In the genomic region with DNA sequence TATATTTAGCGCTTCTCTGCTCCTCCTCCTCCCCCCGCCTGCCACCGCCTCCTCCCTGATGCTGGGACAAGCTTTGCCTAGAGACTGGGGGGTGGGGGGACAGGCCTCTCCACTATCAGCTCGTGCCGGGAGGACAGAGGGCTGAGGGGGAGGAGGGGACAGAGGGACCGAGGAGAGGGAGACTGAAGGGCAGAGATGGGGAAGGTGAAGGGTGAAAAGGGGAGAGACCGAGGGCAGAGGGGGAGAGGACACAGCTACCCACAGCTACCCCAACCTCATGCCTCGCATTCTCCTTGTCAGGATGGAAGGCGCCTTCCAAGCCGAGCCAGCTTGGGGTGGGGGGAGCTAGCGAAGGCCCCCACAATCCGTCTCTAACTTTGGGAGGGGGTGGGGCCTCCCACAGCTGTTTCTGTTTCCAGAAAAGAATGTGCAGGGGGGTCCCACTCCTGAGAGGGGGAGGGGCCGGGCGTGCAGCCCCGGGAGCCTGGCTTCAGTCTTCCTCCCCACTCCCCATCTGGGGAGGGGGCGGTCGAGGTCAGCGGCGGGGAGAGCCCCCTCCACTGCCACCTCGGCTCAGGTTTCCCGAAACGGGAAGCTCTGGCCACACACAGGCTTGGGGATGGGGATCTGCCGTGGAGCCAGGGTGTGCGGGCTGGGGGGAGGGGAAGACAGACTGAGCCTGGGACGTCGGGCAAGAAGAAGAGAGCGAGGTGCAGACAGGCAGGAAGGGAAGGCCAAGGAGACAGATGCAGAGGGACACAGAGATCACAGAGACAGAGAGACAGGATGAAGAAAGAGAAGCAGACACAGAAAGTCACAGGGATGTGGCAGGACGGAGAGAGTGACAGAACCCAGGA, we compare ENCODE assay signal across 9 cellular contexts. TPM values are rescaled to one million over a fixed set of nuclear protein-coding genes. Genes with fewer than 3 reads are reported as not detected.
DNase-seq lines count a peak whose midpoint lies in the region; FAIRE-seq and TF ChIP-seq lines count a peak whose summit lies in the region.
"Had no signal": no experiment of that assay in that cellular context is flagged by ENCODE, and none has a peak within 500 bp of the region (broad histone marks: within the 10 kb centered on the region; RNA-seq: fewer than 3 reads in every experiment).

No MANE protein-coding gene starts in this region.

- peak overlapping the region in 6 of 8 donors; percentile 23 to 88 (median 48) for H3K27ac Mint-ChIP-seq in CD8-positive, alpha-beta memory T cell
- peak overlapping the region; percentile 38 for H3K27ac Mint-ChIP-seq in chondrocyte (ENCODE audit: unreplicated experiment)

- DNase-seq in CD8-positive, alpha-beta memory T cell = no peak
- DNase-seq in NB4 (ENCODE audit: low read depth) (peak; percentile 70), chondrocyte (ENCODE audit: low spot score) (no peak), myocyte (ENCODE audit: low read depth) (peak; percentile 12), GM12891 (ENCODE audit: insufficient read length, low spot score) (no peak), HT-29 (ENCODE audit: low spot score) (no peak), RWPE1 (ENCODE audit: low spot score) (no peak)
- DNase-seq in stimulated activated naive CD4-positive, alpha-beta T cell treated with Interleukin-2 at 50 U/mL for 16 hours (lab: John Stamatoyannopoulos, UW) = no peak

- peaks cover 14 to 28% (median 21%) of the 10 kb centered on the region in 3 donors for H3K4me1 Mint-ChIP-seq in CD8-positive, alpha-beta memory T cell
- H3K4me1 Mint-ChIP-seq in chondrocyte (ENCODE audit: low read depth) = peaks cover 31% of the 10 kb centered on the region

- TF ChIP-seq CTCF in NB4 (IDR thresholded peaks at IDR 0.05; ENCODE audit: low read depth, low read length) (no peak), chondrocyte (IDR thresholded peaks at IDR 0.05) (no peak), RWPE1 (conservative IDR thresholded peaks at IDR 0.05; ENCODE audit: low read depth) (no peak)

- H3K4me1 ChIP-seq in CD8-positive, alpha-beta memory T cell (ENCODE audit: insufficient read depth, low read length) = peaks cover 22% of the 10 kb centered on the region

- H3K27ac ChIP-seq in CD8-positive, alpha-beta memory T cell (ENCODE audit: low read depth, low read length) = no peak overlapping the region
- no peak overlapping the region for H3K27ac ChIP-seq in RWPE1

- POLR2A ChIA-PET in CD8-positive, alpha-beta memory T cell (lab: Charles Lee) = interaction anchor here (0.5 to 1.4 kb wide), 3 partner anchors 48 to 57 kb away, joined by 3 to 4 read pairs (median 4); no protein-coding TSS in a partner anchor
- POLR2A ChIA-PET in RWPE1 (lab: Yijun Ruan, JAX; ENCODE audit: low non-redundant PET) = no interaction called here

- H3K4me3 ChIP-seq in CD8-positive, alpha-beta memory T cell (ENCODE audit: low read length) = peak overlapping the region; percentile 44
- no peak overlapping the region for H3K4me3 ChIP-seq in NB4 (ENCODE audit: low read depth, low read length)

- H3K27me3 Mint-ChIP-seq in CD8-positive, alpha-beta memory T cell = peaks cover 36 to 37% of the 10 kb centered on the region in 2 donors
- no peaks in the 10 kb centered on the region for H3K27me3 Mint-ChIP-seq in chondrocyte (ENCODE audit: low read depth)

- peak overlapping the region; percentile 59 to 95 (median 71) for H3K4me3 Mint-ChIP-seq in CD8-positive, alpha-beta memory T cell
- H3K4me3 Mint-ChIP-seq in chondrocyte (ENCODE audit: unreplicated experiment) = peak overlapping the region; percentile 77

- H3K36me3 Mint-ChIP-seq in CD8-positive, alpha-beta memory T cell = peaks cover 0 to 3% (median 0%) of the 10 kb centered on the region in 3 donors
- H3K36me3 Mint-ChIP-seq in chondrocyte (ENCODE audit: low read depth) = no peaks in the 10 kb centered on the region

- no peaks in the 10 kb centered on the region for H3K9me3 ChIP-seq in CD8-positive, alpha-beta memory T cell (ENCODE audit: low read length)

- TF ChIP-seq POLR2A in NB4 (IDR thresholded peaks at IDR 0.05; ENCODE audit: extremely low read depth, insufficient read length) = no peak
- no peak for TF ChIP-seq POLR2A in GM12891 (IDR thresholded peaks at IDR 0.05; ENCODE audit: low read depth, low read length)

- peaks cover 21% of the 10 kb centered on the region for H3K27me3 ChIP-seq in CD8-positive, alpha-beta memory T cell (ENCODE audit: insufficient read depth, low read length, poor library complexity, severe bottlenecking)

- no peaks in the 10 kb centered on the region for H3K9me3 Mint-ChIP-seq in CD8-positive, alpha-beta memory T cell
- no peaks in the 10 kb centered on the region for H3K9me3 Mint-ChIP-seq in chondrocyte (ENCODE audit: low read depth)

- FAIRE-seq in GM12891 (lab: Jason Lieb, UNC) = no peak

- CTCF ChIA-PET in CD8-positive, alpha-beta memory T cell (lab: Charles Lee) = no interaction called here
- CTCF ChIA-PET in RWPE1 (lab: Yijun Ruan, JAX) = interaction anchor here (0.6 to 1.6 kb wide), 3 partner anchors 22 to 215 kb away, joined by 3 to 4 read pairs (median 4); no protein-coding TSS in a partner anchor

- H3K36me3 ChIP-seq in CD8-positive, alpha-beta memory T cell (ENCODE audit: insufficient read depth, low read length) = no peaks in the 10 kb centered on the region

TF ChIP-seq in GM12891, 5 proteins besides CTCF, POLR2A, EP300 and RAD21:
- TF ChIP-seq POLR2AphosphoS5 (IDR thresholded peaks at IDR 0.05; ENCODE audit: low read depth, low read length) (no peak), PAX5 (IDR thresholded peaks at IDR 0.05; ENCODE audit: insufficient read depth, low read length, severe bottlenecking) (no peak), SPI1 (IDR thresholded peaks at IDR 0.05; ENCODE audit: low read depth, low read length) (no peak), TAF1 (IDR thresholded peaks at IDR 0.05; ENCODE audit: low read depth, low read length) (no peak), POU2F2 (IDR thresholded peaks at IDR 0.05; ENCODE audit: low read depth, low read length) (no peak)

RNA-seq across cellular contexts. Expression of a gene that starts 1.6 kb away (rescaled TPM):
- 1 to 10 TPM; 2.5 TPM for total RNA-seq in CD8-positive, alpha-beta memory T cell
- not detected for polyA plus RNA-seq in CD8-positive, alpha-beta memory T cell
- 17.1 to 18.7 TPM (median 18.5 TPM) in 3 replicates for total RNA-seq in chondrocyte
- 3.9 and 5.9 TPM in 2 replicates for total RNA-seq in myocyte
- polyA plus RNA-seq in myocyte (2012) = 4.8 TPM
- 1.7 TPM for polyA plus RNA-seq in GM12891 (2012; ENCODE audit: low read depth, missing spikeins)
- 0.29 and 0.38 TPM in 2 replicates for total RNA-seq in HT-29 (2014; rRNA removed; shearing (Covaris generic))

RNA-seq across cellular contexts. Expression of a gene that starts 23.4 kb away (rescaled TPM):
- 1 to 10 TPM; 9.0 TPM for total RNA-seq in CD8-positive, alpha-beta memory T cell
- not detected for polyA plus RNA-seq in CD8-positive, alpha-beta memory T cell
- total RNA-seq in chondrocyte (not detected in 3 replicates), myocyte (not detected in 2 replicates)
- not detected for polyA plus RNA-seq in myocyte (2012)
- polyA plus RNA-seq in GM12891 (2012; ENCODE audit: low read depth, missing spikeins) = 3.2 TPM
- total RNA-seq in HT-29 (2014; rRNA removed; shearing (Covaris generic)) = not detected in 2 replicates
- total RNA-seq: kidney epithelial cell had no signal

RNA-seq across cellular contexts. Expression of a gene that starts 34.5 kb away (rescaled TPM):
- total RNA-seq in CD8-positive, alpha-beta memory T cell = 10 to 100 TPM; 17.7 to 18.4 TPM
- polyA plus RNA-seq in CD8-positive, alpha-beta memory T cell = not detected
- total RNA-seq in chondrocyte (0.80 to 2.4 TPM (median 2.2 TPM) in 3 replicates), myocyte (0.24 TPM in 1 of 2 replicates, not detected in the other)
- polyA plus RNA-seq in myocyte (2012) = 0.09 TPM
- polyA plus RNA-seq in GM12891 (2012; ENCODE audit: low read depth, missing spikeins) = 12.3 TPM
- 0.26 TPM in 1 of 2 replicates, not detected in the other for total RNA-seq in HT-29 (2014; rRNA removed; shearing (Covaris generic))
- total RNA-seq: kidney epithelial cell had no signal

RNA-seq across cellular contexts. Expression of a gene that starts 57.5 kb away (rescaled TPM):
- 10 to 100 TPM; 61.6 to 63.8 TPM for total RNA-seq in CD8-positive, alpha-beta memory T cell
- polyA plus RNA-seq in CD8-positive, alpha-beta memory T cell = 88.0 TPM
- 21.9 to 31.9 TPM (median 23.3 TPM) in 3 replicates for total RNA-seq in chondrocyte
- 5.2 and 10.6 TPM in 2 replicates for total RNA-seq in myocyte
- 17.1 TPM for polyA plus RNA-seq in myocyte (2012)
- 48.0 TPM for polyA plus RNA-seq in GM12891 (2012; ENCODE audit: low read depth, missing spikeins)
- 76.0 and 83.3 TPM in 2 replicates for total RNA-seq in HT-29 (2014; rRNA removed; shearing (Covaris generic))

RNA-seq across cellular contexts. Expression of a gene that starts 58.2 kb away (rescaled TPM):
- 100 to 1,000 TPM; 465 to 493 TPM for total RNA-seq in CD8-positive, alpha-beta memory T cell
- polyA plus RNA-seq in CD8-positive, alpha-beta memory T cell = 168 TPM
- total RNA-seq in chondrocyte (137 to 148 TPM (median 144 TPM) in 3 replicates), myocyte (85.6 and 87.7 TPM in 2 replicates)
- polyA plus RNA-seq in myocyte (2012) = 209 TPM
- 361 TPM for polyA plus RNA-seq in GM12891 (2012; ENCODE audit: low read depth, missing spikeins)
- 263 and 264 TPM in 2 replicates for total RNA-seq in HT-29 (2014; rRNA removed; shearing (Covaris generic))

Comparison
In these comparisons a context has a peak if more than half of its experiments do, and no peak if none do; other contexts are left out.
1. DNase-seq: peak in NB4 (single experiment) and myocyte (single experiment); none in CD8-positive, alpha-beta memory T cell (0 of 5), chondrocyte (single experiment), stimulated activated naive CD4-positive, alpha-beta T cell treated with Interleukin-2 at 50 U/mL for 16 hours (single experiment), GM12891 (single experiment), HT-29 (single experiment) and RWPE1 (single experiment).